Comparison of ENCODE assay signal across 24 cellular contexts in genomic region chr3:5948081-5948480, GRCh38.
"Had no signal": no experiment of that assay in that cellular context is flagged by ENCODE, and none has a peak within 500 bp of the region (broad histone marks: within the 10 kb centered on the region; RNA-seq: fewer than 3 reads in every experiment).

No MANE protein-coding gene starts in this region.

- H3K27ac ChIP-seq: coronary artery, dorsolateral prefrontal cortex, esophagus muscularis mucosa, gastrocnemius medialis, heart right ventricle, left lung had no signal

- ATAC-seq: gastrocnemius medialis; heart right ventricle; left cardiac atrium; left lung; left ventricle myocardium superior; naive thymus-derived CD4-positive, alpha-beta T cell had no signal

- FAIRE-seq: colon, endothelial cell of umbilical vein, islet of Langerhans, keratinocyte had no signal

- H3K27me3 ChIP-seq: dorsolateral prefrontal cortex, gastrocnemius medialis, heart right ventricle, left lung had no signal

- H3K9me3 ChIP-seq: esophagus muscularis mucosa, gastrocnemius medialis had no signal

- H3K36me3 ChIP-seq: esophagus muscularis mucosa, gastrocnemius medialis, heart right ventricle, left lung had no signal

- H3K4me1 ChIP-seq: esophagus muscularis mucosa, gastrocnemius medialis, heart right ventricle, left lung had no signal

- H3K4me3 ChIP-seq: coronary artery, dorsolateral prefrontal cortex, esophagus muscularis mucosa, gastrocnemius medialis, heart right ventricle, left lung, lung had no signal

- DNase-seq: dermis blood vessel endothelial cell; dorsolateral prefrontal cortex; effector CD4-positive, alpha-beta T cell; effector memory CD4-positive, alpha-beta T cell; foreskin melanocyte; gastrocnemius medialis; glutamatergic neuron; head of caudate nucleus; heart right ventricle; hippocampal formation; left cardiac atrium; left lung; left ventricle myocardium superior; mammary epithelial cell; mesendoderm; midbrain; naive thymus-derived CD4-positive, alpha-beta T cell had no signal
